Comparison of ENCODE assay signal across 15 cellular contexts in genomic region chr20:48102076-48102787, GRCh38.
"Had no signal": no experiment of that assay in that cellular context is flagged by ENCODE, and none has a peak within 500 bp of the region (broad histone marks: within the 10 kb centered on the region; RNA-seq: fewer than 3 reads in every experiment).

No MANE protein-coding gene starts in this region.

- H3K4me3 ChIP-seq: colonic mucosa, tibial nerve had no signal

- H3K4me1 Mint-ChIP-seq: activated naive CD4-positive, alpha-beta T cell treated with anti-CD3 and anti-CD28 coated beads, Interleukin-2, amount 10 ng/mL, durations not matched to agents 7 days and 5 days; activated naive CD8-positive, alpha-beta T cell treated with anti-CD3 and anti-CD28 coated beads, Interleukin-2, amount 50 U/mL, for 24 hours; activated T-helper 17 cell treated with anti-CD3 and anti-CD28 coated beads, Interleukin-2, amount 50 U/mL, for 72 hours; central memory CD8-positive, alpha-beta T cell; memory B cell had no signal

- H3K9me3 Mint-ChIP-seq: activated CD4-positive, alpha-beta memory T cell treated with anti-CD3 and anti-CD28 coated beads for 36 hours; activated naive CD4-positive, alpha-beta T cell treated with anti-CD3 and anti-CD28 coated beads, Interleukin-2, amount 10 ng/mL, durations not matched to agents 7 days and 5 days; activated naive CD8-positive, alpha-beta T cell treated with anti-CD3 and anti-CD28 coated beads, Interleukin-2, amount 50 U/mL, for 24 hours; activated T-helper 17 cell treated with anti-CD3 and anti-CD28 coated beads, Interleukin-2, amount 50 U/mL, for 72 hours; central memory CD8-positive, alpha-beta T cell had no signal

- H3K4me3 Mint-ChIP-seq: activated CD4-positive, alpha-beta memory T cell treated with anti-CD3 and anti-CD28 coated beads for 36 hours; activated naive CD4-positive, alpha-beta T cell treated with anti-CD3 and anti-CD28 coated beads, Interleukin-2, amount 10 ng/mL, durations not matched to agents 7 days and 5 days; activated naive CD8-positive, alpha-beta T cell treated with anti-CD3 and anti-CD28 coated beads, Interleukin-2, amount 50 U/mL, for 24 hours; activated T-helper 17 cell treated with anti-CD3 and anti-CD28 coated beads, Interleukin-2, amount 50 U/mL, for 72 hours; central memory CD8-positive, alpha-beta T cell; memory B cell had no signal

- H3K36me3 ChIP-seq: colonic mucosa, tibial nerve had no signal

- H3K27me3 Mint-ChIP-seq: activated naive CD4-positive, alpha-beta T cell treated with anti-CD3 and anti-CD28 coated beads, Interleukin-2, amount 10 ng/mL, durations not matched to agents 7 days and 5 days had no signal

- H3K27ac ChIP-seq: colonic mucosa, tibial nerve had no signal

- H3K27me3 ChIP-seq: colonic mucosa, tibial nerve had no signal

- H3K36me3 Mint-ChIP-seq: activated CD4-positive, alpha-beta memory T cell treated with anti-CD3 and anti-CD28 coated beads for 36 hours; activated naive CD4-positive, alpha-beta T cell treated with anti-CD3 and anti-CD28 coated beads, Interleukin-2, amount 10 ng/mL, durations not matched to agents 7 days and 5 days; memory B cell had no signal

- ATAC-seq: activated naive CD8-positive, alpha-beta T cell treated with anti-CD3 and anti-CD28 coated beads, Interleukin-2, amount 50 U/mL, for 24 hours; activated T-helper 17 cell treated with anti-CD3 and anti-CD28 coated beads, Interleukin-2, amount 50 U/mL, for 72 hours; left ventricle myocardium superior had no signal

- DNase-seq: activated CD4-positive, alpha-beta memory T cell treated with anti-CD3 and anti-CD28 coated beads for 36 hours; activated naive CD4-positive, alpha-beta T cell treated with anti-CD3 and anti-CD28 coated beads, Interleukin-2, amount 10 ng/mL, durations not matched to agents 7 days and 5 days; activated naive CD8-positive, alpha-beta T cell treated with anti-CD3 and anti-CD28 coated beads, Interleukin-2, amount 50 U/mL, for 24 hours; aorta; colonic mucosa; erythroblast; left ventricle myocardium superior; stimulated activated CD4-positive, alpha-beta T cell treated with anti-CD3 and anti-CD28 coated beads, Interleukin-2, amount 100 ng/mL, for 24 hours; stimulated activated naive CD4-positive, alpha-beta T cell treated with Interleukin-2 at 50 U/mL for 16 hours; T-helper 2 cell had no signal

- H3K27ac Mint-ChIP-seq: activated CD4-positive, alpha-beta memory T cell treated with anti-CD3 and anti-CD28 coated beads for 36 hours; activated naive CD4-positive, alpha-beta T cell treated with anti-CD3 and anti-CD28 coated beads, Interleukin-2, amount 10 ng/mL, durations not matched to agents 7 days and 5 days; activated naive CD8-positive, alpha-beta T cell treated with anti-CD3 and anti-CD28 coated beads, Interleukin-2, amount 50 U/mL, for 24 hours; activated T-helper 17 cell treated with anti-CD3 and anti-CD28 coated beads, Interleukin-2, amount 50 U/mL, for 72 hours; memory B cell; progenitor cell of endocrine pancreas had no signal

- H3K4me1 ChIP-seq: colonic mucosa, tibial nerve had no signal

- H3K9me3 ChIP-seq: colonic mucosa had no signal
